In genomic region chr19:12793290-12794195, GRCh38 we compare ENCODE assay signal across 8 cellular contexts. TPM values are rescaled to one million over a fixed set of nuclear protein-coding genes. Genes with fewer than 3 reads are reported as not detected.
DNase-seq lines count a peak whose midpoint lies in the region; ATAC-seq and TF ChIP-seq lines count a peak whose summit lies in the region.

No MANE protein-coding gene starts in this region.

- H3K27me3 ChIP-seq in neural cell (ENCODE audit: insufficient read depth, low read depth, low read length), result peaks cover 29% of the 10 kb centered on the region

- H2AFZ ChIP-seq in neural cell (ENCODE audit: low read depth, low read length), result no peak overlapping the region

- peak overlapping the region; percentile 52 for H3K27ac ChIP-seq in neural cell (ENCODE audit: low read length)

- ATAC-seq in GM21367 (IDR thresholded peaks at IDR 0.05; ENCODE audit: unreplicated experiment), result peak; percentile 26
- ATAC-seq in stimulated activated naive CD8-positive, alpha-beta T cell treated with anti-CD3 and anti-CD28 coated beads, Interleukin-15, amount 100 ng/mL, for 72 hours, result peak; percentile 55

- TF ChIP-seq CTCF in neural cell (IDR thresholded peaks at IDR 0.05; ENCODE audit: poor library complexity, severe bottlenecking), result no peak

- H3K4me2 ChIP-seq in neural cell (ENCODE audit: low read length), result peak overlapping the region; percentile 80

- no peaks in the 10 kb centered on the region for H3K27me3 Mint-ChIP-seq in stimulated activated naive CD8-positive, alpha-beta T cell treated with anti-CD3 and anti-CD28 coated beads, Interleukin-15, amount 100 ng/mL, for 72 hours

- TF ChIP-seq EP300 in neural cell (conservative IDR thresholded peaks at IDR 0.05; ENCODE audit: poor library complexity, severe bottlenecking), result peak; percentile 86

- H3K27ac Mint-ChIP-seq in stimulated activated naive CD8-positive, alpha-beta T cell treated with anti-CD3 and anti-CD28 coated beads, Interleukin-15, amount 100 ng/mL, for 72 hours, result peak overlapping the region; percentile 98 to 100

- peak overlapping the region; percentile 87 for H3K4me3 ChIP-seq in neural cell (ENCODE audit: low read length)

- H3K4me3 Mint-ChIP-seq in stimulated activated naive CD8-positive, alpha-beta T cell treated with anti-CD3 and anti-CD28 coated beads, Interleukin-15, amount 100 ng/mL, for 72 hours, result peak overlapping the region; percentile 90 to 91

- H3K9me3 Mint-ChIP-seq in stimulated activated naive CD8-positive, alpha-beta T cell treated with anti-CD3 and anti-CD28 coated beads, Interleukin-15, amount 100 ng/mL, for 72 hours, result no peaks in the 10 kb centered on the region

- H3K79me2 ChIP-seq in neural cell (replicated peaks; ENCODE audit: insufficient read depth, low read length), result no peaks in the 10 kb centered on the region

- H3K9me2 ChIP-seq in neural cell (ENCODE audit: insufficient read depth, low read length), result no peaks in the 10 kb centered on the region

- H3K9me3 ChIP-seq in neural cell (ENCODE audit: low read length), result no peaks in the 10 kb centered on the region

- H3F3A ChIP-seq in neural cell (ENCODE audit: insufficient read depth, low read length, poor library complexity, severe bottlenecking), result no peaks in the 10 kb centered on the region

- H3K9ac ChIP-seq in neural cell (ENCODE audit: low read length), result peak overlapping the region; percentile 82

- no peaks in the 10 kb centered on the region for H4K20me1 ChIP-seq in neural cell (ENCODE audit: insufficient read depth)

- DNase-seq in CMK (ENCODE audit: low read depth), result peak; percentile 78
- DNase-seq in Kasumi-1 (lab: John Stamatoyannopoulos, UW), result peak; percentile 73 to 82
- DNase-seq in activated gamma-delta T cell treated with Interleukin-2 at 50 U/mL for 16 hours, result peak; percentile 89
- DNase-seq in fibroblast of the conjunctiva (ENCODE audit: low read depth), result peak; percentile 90
- DNase-seq in stimulated activated naive CD8-positive, alpha-beta T cell treated with anti-CD3 and anti-CD28 coated beads, Interleukin-15, amount 100 ng/mL, for 72 hours, result peak; percentile 96 to 97

- no peak for TF ChIP-seq RAD21 in neural cell (conservative IDR thresholded peaks at IDR 0.05)

- peaks cover 37% of the 10 kb centered on the region for H3K4me1 Mint-ChIP-seq in stimulated activated naive CD8-positive, alpha-beta T cell treated with anti-CD3 and anti-CD28 coated beads, Interleukin-15, amount 100 ng/mL, for 72 hours

- H3K36me3 ChIP-seq in neural cell (ENCODE audit: insufficient read depth, low read length), result no peaks in the 10 kb centered on the region

- TF ChIP-seq POLR2A in Raji (IDR thresholded peaks at IDR 0.05; ENCODE audit: insufficient read depth, low read depth, low read length), result peak; percentile 71

TF ChIP-seq in neural cell, 6 proteins besides CTCF, POLR2A, EP300 and RAD21:
- peak; percentile 82 for TF ChIP-seq POLR2AphosphoS5 (IDR thresholded peaks at IDR 0.05)
- TF ChIP-seq REST (IDR thresholded peaks at IDR 0.05; ENCODE audit: borderline replicate concordance), result peak; percentile 22
- TF ChIP-seq TAF1 (IDR thresholded peaks at IDR 0.05; ENCODE audit: low read depth), result peak; percentile 54
- TF ChIP-seq EZH2 (IDR thresholded peaks at IDR 0.05; ENCODE audit: borderline replicate concordance, insufficient read depth, low read length, poor library complexity, severe bottlenecking), result no peak
- TF ChIP-seq SMC3 (conservative IDR thresholded peaks at IDR 0.05; ENCODE audit: poor library complexity), result no peak
- peak; percentile 27 for TF ChIP-seq MXI1 (conservative IDR thresholded peaks at IDR 0.05; ENCODE audit: poor library complexity, severe bottlenecking)
TF ChIP-seq in neural cell: peak in this region for 4.

RNA-seq across cellular contexts. Expression of gene JUNB, which starts 2.3 kb away (rescaled TPM):
- polyA plus RNA-seq in neural cell, result 18.7 and 29.4 TPM in 2 replicates
- polyA minus RNA-seq in neural cell, result 14.1 and 26.8 TPM in 2 replicates

RNA-seq across cellular contexts. Expression of gene PRDX2, which starts 8.1 kb away (rescaled TPM):
- polyA plus RNA-seq in neural cell, result 832 and 882 TPM in 2 replicates
- 318 and 324 TPM in 2 replicates for polyA minus RNA-seq in neural cell

RNA-seq across cellular contexts. Expression of gene THSD8, which starts 8.3 kb away (rescaled TPM):
- polyA plus RNA-seq in neural cell, result not detected in 2 replicates
- polyA minus RNA-seq in neural cell, result not detected in 2 replicates

RNA-seq across cellular contexts. Expression of gene RNASEH2A, which starts 12.8 kb away (rescaled TPM):
- 25.7 and 28.2 TPM in 2 replicates for polyA plus RNA-seq in neural cell
- 14.1 and 14.8 TPM in 2 replicates for polyA minus RNA-seq in neural cell

RNA-seq across cellular contexts. Expression of gene HOOK2, which starts 18.2 kb away (rescaled TPM):
- 28.4 and 44.3 TPM in 2 replicates for polyA plus RNA-seq in neural cell
- polyA minus RNA-seq in neural cell, result 14.9 and 16.1 TPM in 2 replicates

Comparison
In these comparisons a context has a peak if more than half of its experiments do, and no peak if none do; other contexts are left out.
1. Peak in every context shown above with its lines: DNase-seq, ATAC-seq, H3K4me3 ChIP-seq and H3K27ac ChIP-seq.